In genomic region chr3:20185733-20186599, GRCh38 we compare ENCODE assay signal across 1 cellular context.
TF ChIP-seq lines count a peak whose summit lies in the region.

SGO1 (minus strand) TSS chr3:20186206; CDS start chr3:20184027, 2,179 bp downstream.

TF ChIP-seq in K562, 482 proteins besides CTCF, POLR2A, EP300 and RAD21 (continued from another document and continues in another):
- TF ChIP-seq, protein P1, sequence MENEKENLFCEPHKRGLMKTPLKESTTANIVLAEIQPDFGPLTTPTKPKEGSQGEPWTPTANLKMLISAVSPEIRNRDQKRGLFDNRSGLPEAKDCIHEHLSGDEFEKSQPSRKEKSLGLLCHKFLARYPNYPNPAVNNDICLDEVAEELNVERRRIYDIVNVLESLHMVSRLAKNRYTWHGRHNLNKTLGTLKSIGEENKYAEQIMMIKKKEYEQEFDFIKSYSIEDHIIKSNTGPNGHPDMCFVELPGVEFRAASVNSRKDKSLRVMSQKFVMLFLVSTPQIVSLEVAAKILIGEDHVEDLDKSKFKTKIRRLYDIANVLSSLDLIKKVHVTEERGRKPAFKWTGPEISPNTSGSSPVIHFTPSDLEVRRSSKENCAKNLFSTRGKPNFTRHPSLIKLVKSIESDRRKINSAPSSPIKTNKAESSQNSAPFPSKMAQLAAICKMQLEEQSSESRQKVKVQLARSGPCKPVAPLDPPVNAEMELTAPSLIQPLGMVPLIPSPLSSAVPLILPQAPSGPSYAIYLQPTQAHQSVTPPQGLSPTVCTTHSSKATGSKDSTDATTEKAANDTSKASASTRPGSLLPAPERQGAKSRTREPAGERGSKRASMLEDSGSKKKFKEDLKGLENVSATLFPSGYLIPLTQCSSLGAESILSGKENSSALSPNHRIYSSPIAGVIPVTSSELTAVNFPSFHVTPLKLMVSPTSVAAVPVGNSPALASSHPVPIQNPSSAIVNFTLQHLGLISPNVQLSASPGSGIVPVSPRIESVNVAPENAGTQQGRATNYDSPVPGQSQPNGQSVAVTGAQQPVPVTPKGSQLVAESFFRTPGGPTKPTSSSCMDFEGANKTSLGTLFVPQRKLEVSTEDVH (IDR thresholded peaks at IDR 0.05; ENCODE audit: low read depth, partially characterized antibody) = peak; percentile 40
- TF ChIP-seq ELF4 (CRISPR knock-in tag; IDR thresholded peaks at IDR 0.05) (peak; percentile 4; the same call in 1 of the 2 replicates), SIN3A (IDR thresholded peaks at IDR 0.05; ENCODE audit: borderline replicate concordance in 2 of 2, control insufficient read depth in 1 of 2, low read depth in 2 of 2, low read length in 2 of 2) (peak; percentile 91 to 94; a peak in 3 of 4 replicates), ZNF318 (IDR thresholded peaks at IDR 0.05; ENCODE audit: borderline replicate concordance in 1 of 2, low read depth in 1 of 2) (peak in 1 of 2 experiments; percentile 15; a peak in 1 of 4 replicates), YY1 (IDR thresholded peaks at IDR 0.05; ENCODE audit: borderline replicate concordance in 1 of 3, control insufficient read depth in 1 of 3, extremely low read depth in 1 of 3, insufficient read depth in 3 of 3, insufficient read length in 1 of 3, insufficient replicate concordance in 2 of 3, low read depth in 1 of 3, low read length in 2 of 3) (peak; percentile 38 to 87 (median 66)), SP2 (IDR thresholded peaks at IDR 0.05; ENCODE audit: extremely low read depth, low read depth, low read length, poor library complexity, severe bottlenecking) (peak; percentile 14), NFRKB (IDR thresholded peaks at IDR 0.05; ENCODE audit: low read depth) (no peak; the same call in 1 of the 2 replicates), TAF1 (IDR thresholded peaks at IDR 0.05; ENCODE audit: control insufficient read depth, extremely low read depth, insufficient read depth, low read length, severe bottlenecking) (peak; percentile 88), CHD1 (IDR thresholded peaks at IDR 0.05; ENCODE audit: low read length) (peak; percentile 66), LEF1 (IDR thresholded peaks at IDR 0.05) (peak; percentile 64; the same call in 1 of the 2 replicates), NR2F6 (CRISPR knock-in tag; IDR thresholded peaks at IDR 0.05) (0 out of 2 replicates have a peak, but pooled peaks have one; percentile 76), ZNF121 (CRISPR knock-in tag; conservative IDR thresholded peaks at IDR 0.05) (no peak), ZNF79 (CRISPR knock-in tag; IDR thresholded peaks at IDR 0.05; ENCODE audit: low read depth) (no peak), SREBF1 (IDR thresholded peaks at IDR 0.05; ENCODE audit: borderline replicate concordance, low read depth, low read length) (peak; percentile 79; the same call in 1 of the 2 replicates), SMC3 (conservative IDR thresholded peaks at IDR 0.05; ENCODE audit: insufficient read depth, low read depth, low read length) (no peak), NUFIP1 (IDR thresholded peaks at IDR 0.05; ENCODE audit: partially characterized antibody) (no peak), ZNF583 (CRISPR knock-in tag; IDR thresholded peaks at IDR 0.05) (peak; percentile 51; the same call in 1 of the 2 replicates), HDAC6 (IDR thresholded peaks at IDR 0.05; ENCODE audit: low read depth, low read length) (no peak), SMAD3 (CRISPR knock-in tag; conservative IDR thresholded peaks at IDR 0.05) (0 out of 2 replicates have a peak, but pooled peaks have one; percentile 33), ETV5 (CRISPR knock-in tag; IDR thresholded peaks at IDR 0.05; ENCODE audit: low read depth) (0 out of 2 replicates have a peak, but pooled peaks have one; percentile 71), RBM14 (IDR thresholded peaks at IDR 0.05; ENCODE audit: borderline replicate concordance, insufficient read depth, low read depth, low read length) (no peak), MLLT1 (IDR thresholded peaks at IDR 0.05) (peak in 1 of 2 experiments; percentile 63; a peak in 2 of 4 replicates), HIVEP1 (CRISPR knock-in tag; IDR thresholded peaks at IDR 0.05) (no peak), FOXM1 (IDR thresholded peaks at IDR 0.05; ENCODE audit: low read depth) (peak; percentile 98), FOXM1 (CRISPR knock-in tag; IDR thresholded peaks at IDR 0.05; ENCODE audit: low read depth) (peak; percentile 99), PHB2 (IDR thresholded peaks at IDR 0.05; ENCODE audit: low read depth) (no peak), ZNF436 (CRISPR knock-in tag; IDR thresholded peaks at IDR 0.05) (no peak), MTA1 (IDR thresholded peaks at IDR 0.05; ENCODE audit: borderline replicate concordance) (no peak), DEAF1 (CRISPR knock-in tag; IDR thresholded peaks at IDR 0.05) (no peak), RFX5 (IDR thresholded peaks at IDR 0.05; ENCODE audit: low read depth, low read length) (no peak), ZNF354B (CRISPR knock-in tag; IDR thresholded peaks at IDR 0.05) (no peak), HMG20B (CRISPR knock-in tag; IDR thresholded peaks at IDR 0.05) (no peak), SMARCA5 (IDR thresholded peaks at IDR 0.05) (0 out of 2 replicates have a peak, but pooled peaks have one; percentile 51)
- TF ChIP-seq, protein P2, sequence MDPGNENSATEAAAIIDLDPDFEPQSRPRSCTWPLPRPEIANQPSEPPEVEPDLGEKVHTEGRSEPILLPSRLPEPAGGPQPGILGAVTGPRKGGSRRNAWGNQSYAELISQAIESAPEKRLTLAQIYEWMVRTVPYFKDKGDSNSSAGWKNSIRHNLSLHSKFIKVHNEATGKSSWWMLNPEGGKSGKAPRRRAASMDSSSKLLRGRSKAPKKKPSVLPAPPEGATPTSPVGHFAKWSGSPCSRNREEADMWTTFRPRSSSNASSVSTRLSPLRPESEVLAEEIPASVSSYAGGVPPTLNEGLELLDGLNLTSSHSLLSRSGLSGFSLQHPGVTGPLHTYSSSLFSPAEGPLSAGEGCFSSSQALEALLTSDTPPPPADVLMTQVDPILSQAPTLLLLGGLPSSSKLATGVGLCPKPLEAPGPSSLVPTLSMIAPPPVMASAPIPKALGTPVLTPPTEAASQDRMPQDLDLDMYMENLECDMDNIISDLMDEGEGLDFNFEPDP (CRISPR knock-in tag; IDR thresholded peaks at IDR 0.05) = no peak
- TF ChIP-seq, protein P3, sequence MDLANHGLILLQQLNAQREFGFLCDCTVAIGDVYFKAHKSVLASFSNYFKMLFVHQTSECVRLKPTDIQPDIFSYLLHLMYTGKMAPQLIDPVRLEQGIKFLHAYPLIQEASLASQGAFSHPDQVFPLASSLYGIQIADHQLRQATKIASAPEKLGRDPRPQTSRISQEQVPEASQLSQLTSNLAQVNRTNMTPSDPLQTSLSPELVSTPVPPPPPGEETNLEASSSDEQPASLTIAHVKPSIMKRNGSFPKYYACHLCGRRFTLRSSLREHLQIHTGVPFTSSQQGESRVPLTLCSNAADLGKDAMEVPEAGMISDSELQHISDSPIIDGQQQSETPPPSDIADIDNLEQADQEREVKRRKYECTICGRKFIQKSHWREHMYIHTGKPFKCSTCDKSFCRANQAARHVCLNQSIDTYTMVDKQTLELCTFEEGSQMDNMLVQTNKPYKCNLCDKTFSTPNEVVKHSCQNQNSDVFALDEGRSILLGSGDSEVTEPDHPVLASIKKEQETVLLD (IDR thresholded peaks at IDR 0.05) = no peak
- TF ChIP-seq, protein P4, sequence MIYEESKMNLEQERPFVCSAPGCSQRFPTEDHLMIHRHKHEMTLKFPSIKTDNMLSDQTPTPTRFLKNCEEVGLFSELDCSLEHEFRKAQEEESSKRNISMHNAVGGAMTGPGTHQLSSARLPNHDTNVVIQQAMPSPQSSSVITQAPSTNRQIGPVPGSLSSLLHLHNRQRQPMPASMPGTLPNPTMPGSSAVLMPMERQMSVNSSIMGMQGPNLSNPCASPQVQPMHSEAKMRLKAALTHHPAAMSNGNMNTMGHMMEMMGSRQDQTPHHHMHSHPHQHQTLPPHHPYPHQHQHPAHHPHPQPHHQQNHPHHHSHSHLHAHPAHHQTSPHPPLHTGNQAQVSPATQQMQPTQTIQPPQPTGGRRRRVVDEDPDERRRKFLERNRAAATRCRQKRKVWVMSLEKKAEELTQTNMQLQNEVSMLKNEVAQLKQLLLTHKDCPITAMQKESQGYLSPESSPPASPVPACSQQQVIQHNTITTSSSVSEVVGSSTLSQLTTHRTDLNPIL (CRISPR knock-in tag; IDR thresholded peaks at IDR 0.05) = no peak
- TF ChIP-seq, protein P5, sequence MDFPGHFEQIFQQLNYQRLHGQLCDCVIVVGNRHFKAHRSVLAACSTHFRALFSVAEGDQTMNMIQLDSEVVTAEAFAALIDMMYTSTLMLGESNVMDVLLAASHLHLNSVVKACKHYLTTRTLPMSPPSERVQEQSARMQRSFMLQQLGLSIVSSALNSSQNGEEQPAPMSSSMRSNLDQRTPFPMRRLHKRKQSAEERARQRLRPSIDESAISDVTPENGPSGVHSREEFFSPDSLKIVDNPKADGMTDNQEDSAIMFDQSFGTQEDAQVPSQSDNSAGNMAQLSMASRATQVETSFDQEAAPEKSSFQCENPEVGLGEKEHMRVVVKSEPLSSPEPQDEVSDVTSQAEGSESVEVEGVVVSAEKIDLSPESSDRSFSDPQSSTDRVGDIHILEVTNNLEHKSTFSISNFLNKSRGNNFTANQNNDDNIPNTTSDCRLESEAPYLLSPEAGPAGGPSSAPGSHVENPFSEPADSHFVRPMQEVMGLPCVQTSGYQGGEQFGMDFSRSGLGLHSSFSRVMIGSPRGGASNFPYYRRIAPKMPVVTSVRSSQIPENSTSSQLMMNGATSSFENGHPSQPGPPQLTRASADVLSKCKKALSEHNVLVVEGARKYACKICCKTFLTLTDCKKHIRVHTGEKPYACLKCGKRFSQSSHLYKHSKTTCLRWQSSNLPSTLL (IDR thresholded peaks at IDR 0.05) = no peak
